ENCODE assay signal across 15 cellular contexts in the genomic region with DNA sequence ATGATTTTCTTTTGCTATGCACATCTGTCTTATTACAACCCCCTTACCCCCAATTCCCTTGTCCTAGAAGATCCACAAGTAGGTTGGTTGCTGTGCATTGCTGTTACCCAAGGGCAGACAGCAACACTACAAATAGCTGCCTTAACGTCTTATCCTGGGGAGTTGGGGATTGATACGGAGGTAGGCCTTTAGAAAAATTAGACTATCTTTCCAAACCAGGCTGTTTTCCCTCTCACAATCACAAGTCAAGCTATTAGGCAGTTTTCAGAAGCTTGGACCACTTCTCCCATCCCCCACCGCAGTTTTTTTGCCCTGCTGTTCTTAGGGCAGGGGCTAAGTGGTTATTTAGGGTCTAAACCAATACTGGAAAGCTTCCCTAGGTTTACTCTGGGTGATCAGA. TPM values are rescaled to one million over a fixed set of nuclear protein-coding genes. Genes with fewer than 3 reads are reported as not detected.
A peak's percentile ranks its signal among the peaks of the same experiment; 100 is the strongest.
DNase-seq lines count a peak whose midpoint lies in the region; ATAC-seq, FAIRE-seq and TF ChIP-seq lines count a peak whose summit lies in the region.
"Had no signal": no experiment of that assay in that cellular context is flagged by ENCODE, and none has a peak within 500 bp of the region (broad histone marks: within the 10 kb centered on the region; RNA-seq: fewer than 3 reads in every experiment).

No MANE protein-coding gene starts in this region.

- H3K4me3 ChIP-seq in AG04450 (ENCODE audit: low read depth, low read length) (no peak overlapping the region), astrocyte (ENCODE audit: insufficient read depth, low read depth, low read length) (no peak overlapping the region), skeletal muscle satellite cell (ENCODE audit: low read length) (no peak overlapping the region), Karpas-422 (ENCODE audit: low read length) (no peak overlapping the region)

- peaks cover 23% of the 10 kb centered on the region for H3K36me3 Mint-ChIP-seq in astrocyte (ENCODE audit: low read depth, unreplicated experiment)

- H3K9me3 Mint-ChIP-seq in astrocyte (ENCODE audit: unreplicated experiment), result no peaks in the 10 kb centered on the region

- CTCF ChIA-PET in AG04450 (lab: Charles Lee), result interaction anchor here (1.5 to 4.8 kb wide), 3 partner anchors 9 to 54 kb away, joined by 5 to 40 read pairs (median 12); no protein-coding TSS in a partner anchor

- H3K9me3 ChIP-seq in AG04450 (ENCODE audit: control insufficient read depth, insufficient read depth, low read length) (no peaks in the 10 kb centered on the region; the same call in 1 of the 2 replicates), astrocyte (ENCODE audit: insufficient read depth, low read depth, low read length) (no peaks in the 10 kb centered on the region), skeletal muscle satellite cell (replicated peaks; ENCODE audit: low read length) (no peaks in the 10 kb centered on the region), Karpas-422 (ENCODE audit: low read length) (no peaks in the 10 kb centered on the region)

- DNase-seq in AG04450 (ENCODE audit: low read depth, low spot score) (no peak), astrocyte (ENCODE audit: low read depth) (no peak), left lobe of liver (ENCODE audit: low spot score) (no peak), Karpas-422 (no peak)
- no peak for DNase-seq in activated effector memory CD4-positive, alpha-beta T cell treated with anti-CD3 and anti-CD28 coated beads, Interleukin-2, amount 50 U/mL, for 16 hours
- no peak for DNase-seq in NK-92 treated with Interleukin-12 subunit alpha and Interleukin-12 subunit beta, amount 100 ng/mL, for 24 hours (lab: John Stamatoyannopoulos, UW)
- DNase-seq: activated CD4-positive, alpha-beta T cell treated with anti-CD3 and anti-CD28 coated beads, Interleukin-2, amount 50 U/mL, for 4 hours; activated gamma-delta T cell treated with Interleukin-2 at 50 U/mL for 16 hours; cortex of kidney; KG1; NCI-H2029 treated with DMSO at 0.1 percent for 48 hours; retina; SW 1271 had no signal

- peak overlapping the region; percentile 31 for H3K27ac Mint-ChIP-seq in astrocyte (ENCODE audit: unreplicated experiment)

- no peaks in the 10 kb centered on the region for H3K9me2 ChIP-seq in Karpas-422 (replicated peaks; ENCODE audit: insufficient read depth, low read length)

- peaks cover 12% of the 10 kb centered on the region for H3K79me2 ChIP-seq in astrocyte (ENCODE audit: insufficient read depth, low read length)
- H3K79me2 ChIP-seq in Karpas-422 (ENCODE audit: low read length), result no peaks in the 10 kb centered on the region

- H3K36me3 ChIP-seq in astrocyte (ENCODE audit: insufficient read depth, low read length) (peaks cover 30% of the 10 kb centered on the region), skeletal muscle satellite cell (ENCODE audit: insufficient read depth, low read length) (peaks cover 41% of the 10 kb centered on the region), Karpas-422 (ENCODE audit: insufficient read depth, low read length) (no peaks in the 10 kb centered on the region)

- FAIRE-seq in astrocyte (lab: Jason Lieb, UNC), result no peak

- H3K4me2 ChIP-seq in astrocyte (ENCODE audit: low read length) (peak overlapping the region; percentile 56), skeletal muscle satellite cell (ENCODE audit: low read length) (peak overlapping the region; percentile 69), Karpas-422 (ENCODE audit: low read depth, low read length, poor library complexity, severe bottlenecking) (no peak overlapping the region)

- H3K4me1 ChIP-seq in astrocyte (ENCODE audit: insufficient read depth, low read length) (peaks cover 36% of the 10 kb centered on the region), skeletal muscle satellite cell (ENCODE audit: control insufficient read depth, insufficient read depth, low read length) (peaks cover 44% of the 10 kb centered on the region), Karpas-422 (ENCODE audit: low read length) (peaks cover 13% of the 10 kb centered on the region)

- TF ChIP-seq CTCF in AG04450 (IDR thresholded peaks at IDR 0.05; ENCODE audit: low read depth, low read length) (no peak), astrocyte (IDR thresholded peaks at IDR 0.05; ENCODE audit: insufficient read depth, low read depth, low read length) (no peak)

- ATAC-seq in left lobe of liver, result no peak

- H4K20me1 ChIP-seq in astrocyte (ENCODE audit: insufficient read depth, low read length) (peaks cover 27% of the 10 kb centered on the region), Karpas-422 (ENCODE audit: insufficient read depth, low read depth, low read length) (no peaks in the 10 kb centered on the region)

- no peak overlapping the region for H2AFZ ChIP-seq in astrocyte (ENCODE audit: low read depth, low read length)
- H2AFZ ChIP-seq in Karpas-422 (ENCODE audit: low read length), result no peak overlapping the region

- H3K27ac ChIP-seq in AG04450 (ENCODE audit: low read depth, low read length) (peak overlapping the region; percentile 82), astrocyte (ENCODE audit: low read depth, low read length) (peak overlapping the region; percentile 47), layer of hippocampus (ENCODE audit: low read depth, low read length) (peak overlapping the region; percentile 87), Karpas-422 (ENCODE audit: low read length) (no peak overlapping the region)

- peaks cover 40% of the 10 kb centered on the region for H3K4me1 Mint-ChIP-seq in astrocyte (ENCODE audit: low read depth, unreplicated experiment)

- no peak overlapping the region for H3K4me3 Mint-ChIP-seq in astrocyte (ENCODE audit: unreplicated experiment)

- H3K27me3 Mint-ChIP-seq in astrocyte (ENCODE audit: low read depth, unreplicated experiment), result no peaks in the 10 kb centered on the region

- POLR2A ChIA-PET in AG04450 (lab: Yijun Ruan, JAX), result interaction anchor here (0.5 to 7.0 kb wide), 5 partner anchors 9 to 178 kb away, joined by 3 to 140 read pairs (median 7); partner anchors contain the start of gene ARCN1

- no peaks in the 10 kb centered on the region for H3K27me3 ChIP-seq in AG04450 (ENCODE audit: control insufficient read depth, insufficient read depth, low read length)
- no peaks in the 10 kb centered on the region for H3K27me3 ChIP-seq in astrocyte (ENCODE audit: insufficient read depth, low read length)
- H3K27me3 ChIP-seq in layer of hippocampus (ENCODE audit: control insufficient read depth, insufficient read depth, low read length), result no peaks in the 10 kb centered on the region
- H3K27me3 ChIP-seq in skeletal muscle satellite cell (ENCODE audit: control insufficient read depth, insufficient read depth, low read length), result no peaks in the 10 kb centered on the region
- H3K27me3 ChIP-seq in Karpas-422 (ENCODE audit: low read length), result no peaks in the 10 kb centered on the region

- H3K9ac ChIP-seq in astrocyte (ENCODE audit: low read length), result peak overlapping the region; percentile 29
- peak overlapping the region; percentile 48 for H3K9ac ChIP-seq in skeletal muscle satellite cell (ENCODE audit: low read depth, low read length)
- H3K9ac ChIP-seq in Karpas-422 (ENCODE audit: low read length), result no peak overlapping the region

RNA-seq across cellular contexts. Expression of gene PHLDB1, which starts 2.8 kb away (rescaled TPM):
- polyA plus RNA-seq in AG04450 (2011; rRNA removed), result 83.0 and 97.6 TPM in 2 replicates
- 122 and 164 TPM in 2 replicates for polyA minus RNA-seq in AG04450 (2011; rRNA and poly(A)+ RNA removed)
- total RNA-seq in astrocyte, result 179 and 194 TPM in 2 replicates
- total RNA-seq in skeletal muscle satellite cell (2012; rRNA removed), result 107 and 124 TPM in 2 replicates
- 7.5 TPM for total RNA-seq in left lobe of liver
- total RNA-seq in Karpas-422 (2014; rRNA removed; shearing (Covaris generic); ENCODE audit: low replicate concordance), result 0.19 TPM in 1 of 2 replicates, not detected in the other

RNA-seq across cellular contexts. Expression of gene ARCN1, which starts 32.4 kb away (rescaled TPM):
- 303 and 387 TPM in 2 replicates for polyA plus RNA-seq in AG04450 (2011; rRNA removed)
- 165 and 229 TPM in 2 replicates for polyA minus RNA-seq in AG04450 (2011; rRNA and poly(A)+ RNA removed)
- 255 and 289 TPM in 2 replicates for total RNA-seq in astrocyte
- 161 and 162 TPM in 2 replicates for total RNA-seq in skeletal muscle satellite cell (2012; rRNA removed)
- total RNA-seq in left lobe of liver, result 61.0 TPM
- 29.6 and 34.4 TPM in 2 replicates for total RNA-seq in Karpas-422 (2014; rRNA removed; shearing (Covaris generic); ENCODE audit: low replicate concordance)

RNA-seq across cellular contexts. Expression of gene IFT46, which starts 38.8 kb away (rescaled TPM):
- polyA plus RNA-seq in AG04450 (2011; rRNA removed), result 40.8 and 57.2 TPM in 2 replicates
- polyA minus RNA-seq in AG04450 (2011; rRNA and poly(A)+ RNA removed), result 25.8 and 26.3 TPM in 2 replicates
- total RNA-seq in astrocyte (14.0 and 16.5 TPM in 2 replicates), left lobe of liver (5.4 TPM)
- 31.2 and 40.6 TPM in 2 replicates for total RNA-seq in skeletal muscle satellite cell (2012; rRNA removed)
- total RNA-seq in Karpas-422 (2014; rRNA removed; shearing (Covaris generic); ENCODE audit: low replicate concordance), result 13.5 and 28.6 TPM in 2 replicates

Comparison
In these comparisons a context has a peak if more than half of its experiments do, and no peak if none do; other contexts are left out.
1. RNA of gene PHLDB1, which starts 2.8 kb away (total RNA-seq): 179 to 194 TPM in astrocyte; 7.5 TPM in left lobe of liver (single experiment) and 0.19 TPM in Karpas-422; every median in the first group is over 10 times any median in the second.